8 cellular contexts compared by ENCODE assay signal in the genomic region with DNA sequence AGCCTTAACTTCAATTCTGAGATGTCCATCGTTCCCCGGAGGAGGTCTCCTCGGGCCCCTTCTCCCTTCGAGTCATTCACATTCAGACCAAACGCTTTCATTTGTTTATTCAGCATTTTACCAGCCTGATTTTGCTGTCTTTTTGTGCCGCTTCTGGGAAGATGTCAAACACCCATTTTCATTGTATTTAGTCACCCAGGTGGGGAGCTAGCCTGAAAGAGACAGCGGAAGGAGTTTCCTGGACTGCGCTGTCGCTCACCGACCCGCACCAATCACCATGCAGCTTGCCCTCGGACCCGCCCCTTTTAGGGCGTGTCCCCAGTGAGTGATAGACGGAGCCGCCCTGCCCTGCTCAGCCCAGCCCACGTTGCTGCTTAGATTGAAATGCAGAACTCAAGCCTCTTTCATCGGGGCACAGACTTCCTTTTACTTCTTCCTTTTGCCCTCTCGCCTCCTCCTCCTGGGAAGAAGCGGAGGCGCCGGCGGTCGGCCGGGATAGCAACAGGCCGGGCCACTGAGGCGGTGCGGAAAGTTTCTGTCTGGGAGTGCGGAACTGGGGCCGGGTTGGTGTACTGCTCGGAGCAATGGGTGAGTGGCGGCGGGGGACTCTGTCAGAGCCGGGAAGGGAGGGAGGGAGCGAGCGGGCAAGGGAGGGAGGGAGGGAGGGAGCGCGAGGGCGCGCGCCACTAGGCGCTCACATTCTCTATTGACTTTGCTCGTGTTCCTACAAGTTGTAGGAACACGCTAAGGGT. TPM values are rescaled to one million over a fixed set of nuclear protein-coding genes. Genes with fewer than 3 reads are reported as not detected.
DNase-seq lines count a peak whose midpoint lies in the region; ATAC-seq and TF ChIP-seq lines count a peak whose summit lies in the region.

A gene (plus strand): TSS at position 355 of the 752 bp plus-strand sequence. CDS start 230 bp downstream, at position 585.

- intact Hi-C loops in colonic mucosa (cut with DNase I) (no loop called here), lower leg skin (cut with DNase I; ENCODE audit: low total_unique reads) (no loop called here)

- H3K4me1 ChIP-seq in colonic mucosa (peaks cover 17% of the 10 kb centered on the region), subcutaneous abdominal adipose tissue (ENCODE audit: control insufficient read depth in 5 of 5, insufficient read depth in 5 of 5, low read length in 5 of 5) (peaks cover 4 to 54% (median 51%) of the 10 kb centered on the region in 5 donors)

- ATAC-seq in GM21526 (IDR thresholded peaks at IDR 0.05; ENCODE audit: low FRiP score, unreplicated experiment) (peak; percentile 86), HG03342 (IDR thresholded peaks at IDR 0.05; ENCODE audit: unreplicated experiment) (no peak)

- peak within 1 kb of the TSS; percentile 35 for H3K4me3 ChIP-seq in colonic mucosa
- peak within 1 kb of the TSS; percentile 34 for H3K4me3 ChIP-seq in lower leg skin (ENCODE audit: low read depth, poor library complexity, severe bottlenecking)
- peak within 1 kb of the TSS; percentile 35 to 74 (median 65) for H3K4me3 ChIP-seq in subcutaneous abdominal adipose tissue (ENCODE audit: low read depth in 1 of 5, low read length in 5 of 5)

- DNase-seq in DMS153 treated with DMSO at 0.1 percent for 48 hours (lab: John Stamatoyannopoulos, UW; ENCODE audit: unreplicated experiment) (peak; percentile 78), LHCN-M2 (ENCODE audit: low read depth) (peak; percentile 78), RPMI8226 (peak; percentile 25), colonic mucosa (peak; percentile 90), lower leg skin (ENCODE audit: low spot score in 2 of 2) (peak; percentile 85 to 95)

- WGBS in lower leg skin, 2 donors = 2 to 4% methylated on average over 41 to 44 of the region's 44 CpGs

- TF ChIP-seq CTCF in colonic mucosa (IDR thresholded peaks at IDR 0.05) (no peak), lower leg skin (IDR thresholded peaks at IDR 0.05) (no peak)

- H3K27ac ChIP-seq in colonic mucosa = no peak within 1 kb of the TSS
- no peak within 1 kb of the TSS for H3K27ac ChIP-seq in subcutaneous abdominal adipose tissue (ENCODE audit: low read depth, low read length)

- H3K9ac ChIP-seq in colonic mucosa (ENCODE audit: low read depth in 2 of 2, low read length in 2 of 2) (peak within 1 kb of the TSS in 1 of 2 donors; percentile 19), subcutaneous abdominal adipose tissue (ENCODE audit: low read length in 5 of 5) (no peak within 1 kb of the TSS)

- H3K9me3 ChIP-seq in colonic mucosa (no peaks in the 10 kb centered on the region), subcutaneous abdominal adipose tissue (ENCODE audit: control insufficient read depth in 5 of 5, low read length in 5 of 5) (no peaks in the 10 kb centered on the region)

- no peak for TF ChIP-seq POLR2A in lower leg skin (IDR thresholded peaks at IDR 0.05)

- H3K27me3 ChIP-seq in colonic mucosa (peaks cover 95% of the 10 kb centered on the region), subcutaneous abdominal adipose tissue (ENCODE audit: control insufficient read depth in 5 of 5, insufficient read depth in 4 of 5, low read length in 5 of 5) (peaks cover 74 to 95% (median 89%) of the 10 kb centered on the region in 5 donors)

- H3K36me3 ChIP-seq in colonic mucosa (no peaks in the 10 kb centered on the region), subcutaneous abdominal adipose tissue (ENCODE audit: control insufficient read depth in 5 of 5, insufficient read depth in 5 of 5, low read length in 5 of 5) (no peaks in the 10 kb centered on the region)

RNA-seq across cellular contexts. Expression of the gene that starts here (rescaled TPM):
- total RNA-seq in LHCN-M2 (2014; rRNA removed) (0.29 and 0.38 TPM in 2 replicates), colonic mucosa (under 1 TPM; 0.25 to 0.77 TPM), lower leg skin (1 to 10 TPM in 2 of 4 donors, under 1 TPM in 2; 0.11 to 1.2 (median 0.64) TPM)
- 0.13 TPM for polyA plus RNA-seq in LHCN-M2 (2012)

Comparison
In these comparisons a context has a peak if more than half of its experiments do, and no peak if none do; other contexts are left out.
1. Peak in DNase-seq in LHCN-M2; RNA of the gene not detected or under 1 TPM.
2. Peak in DNase-seq and H3K4me3 ChIP-seq in colonic mucosa; RNA of the gene not detected or under 1 TPM.
3. DNase-seq: peak in every context shown above with its lines; median percentile 90 in colonic mucosa; 90 in lower leg skin; 78 in DMS153 treated with DMSO at 0.1 percent for 48 hours; 78 in LHCN-M2; 25 in RPMI8226.